1 cellular context compared by ENCODE assay signal in the genomic region with DNA sequence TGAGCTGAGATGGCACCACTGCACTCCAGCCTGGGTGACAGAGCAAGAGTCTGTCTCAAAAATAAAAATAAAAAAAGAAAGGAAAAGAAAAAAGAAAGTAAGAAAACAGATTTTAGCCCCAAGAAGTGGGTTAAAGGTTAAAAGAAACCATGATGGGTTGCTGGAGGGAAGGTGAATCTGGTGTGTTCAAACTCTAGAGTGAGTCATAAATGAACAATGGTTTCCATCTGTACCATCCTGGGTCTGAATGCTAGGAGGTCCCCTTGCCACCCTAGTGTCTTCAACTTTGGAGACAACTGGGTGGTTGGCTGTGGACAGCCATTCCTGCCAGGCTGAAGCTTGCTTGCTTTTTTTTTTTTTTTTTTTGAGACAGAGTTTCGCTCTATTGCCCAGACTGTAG.
TF ChIP-seq lines count a peak whose summit lies in the region.

No MANE protein-coding gene starts in this region.

TF ChIP-seq in HepG2, 621 proteins besides CTCF, POLR2A, EP300 and RAD21:
- TF ChIP-seq MATR3 (CRISPR knock-in tag; IDR thresholded peaks at IDR 0.05) (no peak), ZNF337 (CRISPR knock-in tag; IDR thresholded peaks at IDR 0.05; ENCODE audit: borderline replicate concordance, low read depth) (no peak), ZNF7 (CRISPR knock-in tag; IDR thresholded peaks at IDR 0.05) (no peak), ZNF430 (CRISPR knock-in tag; IDR thresholded peaks at IDR 0.05) (no peak), FOXP1 (IDR thresholded peaks at IDR 0.05) (no peak), FOXP1 (CRISPR knock-in tag; IDR thresholded peaks at IDR 0.05) (no peak), BCLAF1 (IDR thresholded peaks at IDR 0.05) (no peak), GFI1 (CRISPR knock-in tag; IDR thresholded peaks at IDR 0.05; ENCODE audit: borderline replicate concordance) (no peak)
